ENCODE assay signal across 2 cellular contexts in the genomic region with DNA sequence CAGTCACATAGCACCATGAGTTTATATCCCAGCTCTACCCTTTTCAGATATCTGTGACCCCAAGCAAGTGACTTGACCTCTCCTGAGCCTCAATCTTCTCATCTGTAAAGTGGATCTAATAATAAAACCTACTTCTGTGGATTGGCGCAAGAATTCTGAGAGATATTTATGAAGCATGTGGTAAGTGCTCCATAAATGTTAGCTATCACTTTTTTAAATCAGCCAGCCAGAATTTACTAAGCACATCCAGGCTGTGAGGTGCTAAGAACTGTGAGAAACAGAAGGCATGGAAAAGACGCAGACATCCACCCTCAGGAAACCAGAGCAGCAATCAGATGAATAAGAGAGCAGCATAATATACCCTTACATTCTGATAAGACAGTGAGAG.
TF ChIP-seq lines count a peak whose summit lies in the region.

No MANE protein-coding gene starts in this region.

TF ChIP-seq in HCT116, 20 proteins besides CTCF, POLR2A, EP300 and RAD21:
- TF ChIP-seq JUND (IDR thresholded peaks at IDR 0.05) (no peak), SRF (IDR thresholded peaks at IDR 0.05; ENCODE audit: low read depth) (no peak), EGR1 (IDR thresholded peaks at IDR 0.05; ENCODE audit: low read depth) (no peak), YY1 (IDR thresholded peaks at IDR 0.05; ENCODE audit: extremely low read depth, insufficient replicate concordance, low read depth, low read length) (no peak), FOSL1 (IDR thresholded peaks at IDR 0.05; ENCODE audit: low read depth) (no peak), ZNF274 (IDR thresholded peaks at IDR 0.05; ENCODE audit: low read depth, low read length) (no peak), CBX3 (IDR thresholded peaks at IDR 0.05; ENCODE audit: low read depth) (no peak; the same call in 1 of the 2 replicates), ZFX (IDR thresholded peaks at IDR 0.05) (no peak), TCF7L2 (IDR thresholded peaks at IDR 0.05; ENCODE audit: borderline replicate concordance, extremely low read depth, insufficient read depth, insufficient read length) (no peak), EZH2phosphoT487 (IDR thresholded peaks at IDR 0.05; ENCODE audit: borderline replicate concordance) (no peak)
- TF ChIP-seq, protein P1, sequence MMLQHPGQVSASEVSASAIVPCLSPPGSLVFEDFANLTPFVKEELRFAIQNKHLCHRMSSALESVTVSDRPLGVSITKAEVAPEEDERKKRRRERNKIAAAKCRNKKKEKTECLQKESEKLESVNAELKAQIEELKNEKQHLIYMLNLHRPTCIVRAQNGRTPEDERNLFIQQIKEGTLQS (IDR thresholded peaks at IDR 0.05) = no peak
- TF ChIP-seq, protein P2, sequence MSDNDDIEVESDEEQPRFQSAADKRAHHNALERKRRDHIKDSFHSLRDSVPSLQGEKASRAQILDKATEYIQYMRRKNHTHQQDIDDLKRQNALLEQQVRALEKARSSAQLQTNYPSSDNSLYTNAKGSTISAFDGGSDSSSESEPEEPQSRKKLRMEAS (IDR thresholded peaks at IDR 0.05) = no peak
- TF ChIP-seq, protein P3, sequence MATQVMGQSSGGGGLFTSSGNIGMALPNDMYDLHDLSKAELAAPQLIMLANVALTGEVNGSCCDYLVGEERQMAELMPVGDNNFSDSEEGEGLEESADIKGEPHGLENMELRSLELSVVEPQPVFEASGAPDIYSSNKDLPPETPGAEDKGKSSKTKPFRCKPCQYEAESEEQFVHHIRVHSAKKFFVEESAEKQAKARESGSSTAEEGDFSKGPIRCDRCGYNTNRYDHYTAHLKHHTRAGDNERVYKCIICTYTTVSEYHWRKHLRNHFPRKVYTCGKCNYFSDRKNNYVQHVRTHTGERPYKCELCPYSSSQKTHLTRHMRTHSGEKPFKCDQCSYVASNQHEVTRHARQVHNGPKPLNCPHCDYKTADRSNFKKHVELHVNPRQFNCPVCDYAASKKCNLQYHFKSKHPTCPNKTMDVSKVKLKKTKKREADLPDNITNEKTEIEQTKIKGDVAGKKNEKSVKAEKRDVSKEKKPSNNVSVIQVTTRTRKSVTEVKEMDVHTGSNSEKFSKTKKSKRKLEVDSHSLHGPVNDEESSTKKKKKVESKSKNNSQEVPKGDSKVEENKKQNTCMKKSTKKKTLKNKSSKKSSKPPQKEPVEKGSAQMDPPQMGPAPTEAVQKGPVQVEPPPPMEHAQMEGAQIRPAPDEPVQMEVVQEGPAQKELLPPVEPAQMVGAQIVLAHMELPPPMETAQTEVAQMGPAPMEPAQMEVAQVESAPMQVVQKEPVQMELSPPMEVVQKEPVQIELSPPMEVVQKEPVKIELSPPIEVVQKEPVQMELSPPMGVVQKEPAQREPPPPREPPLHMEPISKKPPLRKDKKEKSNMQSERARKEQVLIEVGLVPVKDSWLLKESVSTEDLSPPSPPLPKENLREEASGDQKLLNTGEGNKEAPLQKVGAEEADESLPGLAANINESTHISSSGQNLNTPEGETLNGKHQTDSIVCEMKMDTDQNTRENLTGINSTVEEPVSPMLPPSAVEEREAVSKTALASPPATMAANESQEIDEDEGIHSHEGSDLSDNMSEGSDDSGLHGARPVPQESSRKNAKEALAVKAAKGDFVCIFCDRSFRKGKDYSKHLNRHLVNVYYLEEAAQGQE (IDR thresholded peaks at IDR 0.05; ENCODE audit: low read depth) = no peak

TF ChIP-seq in SK-N-SH, 30 proteins besides CTCF, POLR2A, EP300 and RAD21:
- TF ChIP-seq TEAD4 (IDR thresholded peaks at IDR 0.05; ENCODE audit: borderline replicate concordance, insufficient read depth) (no peak), FOXM1 (IDR thresholded peaks at IDR 0.05; ENCODE audit: low read depth) (no peak), GATA2 (CRISPR knock-in tag; IDR thresholded peaks at IDR 0.05) (no peak), MXI1 (IDR thresholded peaks at IDR 0.05; ENCODE audit: low read depth, low read length) (no peak), NFIC (IDR thresholded peaks at IDR 0.05; ENCODE audit: borderline replicate concordance) (no peak), JUND (IDR thresholded peaks at IDR 0.05) (no peak), EZH2phosphoT487 (IDR thresholded peaks at IDR 0.05; ENCODE audit: borderline replicate concordance, low read depth) (no peak), NRF1 (IDR thresholded peaks at IDR 0.05; ENCODE audit: low read depth, low read length) (no peak), FOXJ3 (CRISPR knock-in tag; IDR thresholded peaks at IDR 0.05) (no peak), RXRA (IDR thresholded peaks at IDR 0.05; ENCODE audit: borderline replicate concordance, low read depth) (no peak), FOSL2 (IDR thresholded peaks at IDR 0.05; ENCODE audit: borderline replicate concordance, low read depth) (no peak), TCF12 (IDR thresholded peaks at IDR 0.05) (no peak)
- TF ChIP-seq, protein P3 (IDR thresholded peaks at IDR 0.05; ENCODE audit: low read depth, low read length) = no peak
- TF ChIP-seq, protein P4, sequence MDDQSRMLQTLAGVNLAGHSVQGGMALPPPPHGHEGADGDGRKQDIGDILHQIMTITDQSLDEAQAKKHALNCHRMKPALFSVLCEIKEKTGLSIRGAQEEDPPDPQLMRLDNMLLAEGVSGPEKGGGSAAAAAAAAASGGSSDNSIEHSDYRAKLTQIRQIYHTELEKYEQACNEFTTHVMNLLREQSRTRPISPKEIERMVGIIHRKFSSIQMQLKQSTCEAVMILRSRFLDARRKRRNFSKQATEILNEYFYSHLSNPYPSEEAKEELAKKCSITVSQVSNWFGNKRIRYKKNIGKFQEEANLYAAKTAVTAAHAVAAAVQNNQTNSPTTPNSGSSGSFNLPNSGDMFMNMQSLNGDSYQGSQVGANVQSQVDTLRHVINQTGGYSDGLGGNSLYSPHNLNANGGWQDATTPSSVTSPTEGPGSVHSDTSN (IDR thresholded peaks at IDR 0.05) = no peak
- TF ChIP-seq, protein P5, sequence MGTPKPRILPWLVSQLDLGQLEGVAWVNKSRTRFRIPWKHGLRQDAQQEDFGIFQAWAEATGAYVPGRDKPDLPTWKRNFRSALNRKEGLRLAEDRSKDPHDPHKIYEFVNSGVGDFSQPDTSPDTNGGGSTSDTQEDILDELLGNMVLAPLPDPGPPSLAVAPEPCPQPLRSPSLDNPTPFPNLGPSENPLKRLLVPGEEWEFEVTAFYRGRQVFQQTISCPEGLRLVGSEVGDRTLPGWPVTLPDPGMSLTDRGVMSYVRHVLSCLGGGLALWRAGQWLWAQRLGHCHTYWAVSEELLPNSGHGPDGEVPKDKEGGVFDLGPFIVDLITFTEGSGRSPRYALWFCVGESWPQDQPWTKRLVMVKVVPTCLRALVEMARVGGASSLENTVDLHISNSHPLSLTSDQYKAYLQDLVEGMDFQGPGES (IDR thresholded peaks at IDR 0.05; ENCODE audit: low read depth, low read length) = no peak
- TF ChIP-seq, protein P6, sequence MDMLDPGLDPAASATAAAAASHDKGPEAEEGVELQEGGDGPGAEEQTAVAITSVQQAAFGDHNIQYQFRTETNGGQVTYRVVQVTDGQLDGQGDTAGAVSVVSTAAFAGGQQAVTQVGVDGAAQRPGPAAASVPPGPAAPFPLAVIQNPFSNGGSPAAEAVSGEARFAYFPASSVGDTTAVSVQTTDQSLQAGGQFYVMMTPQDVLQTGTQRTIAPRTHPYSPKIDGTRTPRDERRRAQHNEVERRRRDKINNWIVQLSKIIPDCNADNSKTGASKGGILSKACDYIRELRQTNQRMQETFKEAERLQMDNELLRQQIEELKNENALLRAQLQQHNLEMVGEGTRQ (IDR thresholded peaks at IDR 0.05; ENCODE audit: borderline replicate concordance, low read depth, low read length) = no peak
- TF ChIP-seq, protein P7, sequence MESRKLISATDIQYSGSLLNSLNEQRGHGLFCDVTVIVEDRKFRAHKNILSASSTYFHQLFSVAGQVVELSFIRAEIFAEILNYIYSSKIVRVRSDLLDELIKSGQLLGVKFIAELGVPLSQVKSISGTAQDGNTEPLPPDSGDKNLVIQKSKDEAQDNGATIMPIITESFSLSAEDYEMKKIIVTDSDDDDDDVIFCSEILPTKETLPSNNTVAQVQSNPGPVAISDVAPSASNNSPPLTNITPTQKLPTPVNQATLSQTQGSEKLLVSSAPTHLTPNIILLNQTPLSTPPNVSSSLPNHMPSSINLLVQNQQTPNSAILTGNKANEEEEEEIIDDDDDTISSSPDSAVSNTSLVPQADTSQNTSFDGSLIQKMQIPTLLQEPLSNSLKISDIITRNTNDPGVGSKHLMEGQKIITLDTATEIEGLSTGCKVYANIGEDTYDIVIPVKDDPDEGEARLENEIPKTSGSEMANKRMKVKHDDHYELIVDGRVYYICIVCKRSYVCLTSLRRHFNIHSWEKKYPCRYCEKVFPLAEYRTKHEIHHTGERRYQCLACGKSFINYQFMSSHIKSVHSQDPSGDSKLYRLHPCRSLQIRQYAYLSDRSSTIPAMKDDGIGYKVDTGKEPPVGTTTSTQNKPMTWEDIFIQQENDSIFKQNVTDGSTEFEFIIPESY (IDR thresholded peaks at IDR 0.05; ENCODE audit: borderline replicate concordance, low read depth) = no peak
- TF ChIP-seq, protein P8, sequence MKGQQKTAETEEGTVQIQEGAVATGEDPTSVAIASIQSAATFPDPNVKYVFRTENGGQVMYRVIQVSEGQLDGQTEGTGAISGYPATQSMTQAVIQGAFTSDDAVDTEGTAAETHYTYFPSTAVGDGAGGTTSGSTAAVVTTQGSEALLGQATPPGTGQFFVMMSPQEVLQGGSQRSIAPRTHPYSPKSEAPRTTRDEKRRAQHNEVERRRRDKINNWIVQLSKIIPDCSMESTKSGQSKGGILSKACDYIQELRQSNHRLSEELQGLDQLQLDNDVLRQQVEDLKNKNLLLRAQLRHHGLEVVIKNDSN (IDR thresholded peaks at IDR 0.05; ENCODE audit: borderline replicate concordance, low read depth) = no peak
TF ChIP-seq in SK-N-SH: peak in this region for 0.
